8 cellular contexts compared by ENCODE assay signal in genomic region chr17:41678907-41679739, GRCh38. TPM values are rescaled to one million over a fixed set of nuclear protein-coding genes. Genes with fewer than 3 reads are reported as not detected.
DNase-seq lines count a peak whose midpoint lies in the region; ATAC-seq and TF ChIP-seq lines count a peak whose summit lies in the region.

No MANE protein-coding gene starts in this region.

- peaks cover 46% of the 10 kb centered on the region for H3K4me1 Mint-ChIP-seq in activated naive CD8-positive, alpha-beta T cell treated with anti-CD3 and anti-CD28 coated beads, Interleukin-2, amount 10 ng/mL, durations not matched to agents 7 days and 5 days

- peak overlapping the region; percentile 48 for H3K4me3 ChIP-seq in GM12864 (ENCODE audit: low read depth, low read length)

- POLR2A ChIA-PET in activated naive CD8-positive, alpha-beta T cell treated with anti-CD3 and anti-CD28 coated beads, Interleukin-2, amount 10 ng/mL, durations not matched to agents 7 days and 5 days (lab: Charles Lee) = interaction anchor here (0.6 to 8.1 kb wide), 7 partner anchors 9 to 1189 kb away, joined by 4 to 331 read pairs (median 7); partner anchors contain the start of gene EIF1

- peak; percentile 69 for ATAC-seq in HG02588 (IDR thresholded peaks at IDR 0.05; ENCODE audit: unreplicated experiment)
- peak; percentile 91 for ATAC-seq in activated naive CD8-positive, alpha-beta T cell treated with anti-CD3 and anti-CD28 coated beads, Interleukin-2, amount 10 ng/mL, durations not matched to agents 7 days and 5 days (ENCODE audit: low read depth)

- H3K27ac Mint-ChIP-seq in activated naive CD8-positive, alpha-beta T cell treated with anti-CD3 and anti-CD28 coated beads, Interleukin-2, amount 10 ng/mL, durations not matched to agents 7 days and 5 days = peak overlapping the region; percentile 92

- peak overlapping the region; percentile 91 for H3K4me3 Mint-ChIP-seq in activated naive CD8-positive, alpha-beta T cell treated with anti-CD3 and anti-CD28 coated beads, Interleukin-2, amount 10 ng/mL, durations not matched to agents 7 days and 5 days

- DNase-seq in GM12864 (ENCODE audit: low read depth) (peak; percentile 83), OCI-M2 (lab: John Stamatoyannopoulos, UW; ENCODE audit: unreplicated experiment) (peak; percentile 61), islet precursor cell (peak; percentile 58), dedifferentiated amniotic fluid mesenchymal stem cell (ENCODE audit: extremely low spot score) (no peak), NCI-H187 (lab: John Stamatoyannopoulos, UW) (no peak)
- DNase-seq in activated naive CD8-positive, alpha-beta T cell treated with anti-CD3 and anti-CD28 coated beads, Interleukin-2, amount 10 ng/mL, durations not matched to agents 7 days and 5 days = no peak
- peak; percentile 9 to 77 (median 44) for DNase-seq in stimulated activated naive CD4-positive, alpha-beta T cell (lab: John Stamatoyannopoulos, UW)

- no peaks in the 10 kb centered on the region for H3K27me3 Mint-ChIP-seq in activated naive CD8-positive, alpha-beta T cell treated with anti-CD3 and anti-CD28 coated beads, Interleukin-2, amount 10 ng/mL, durations not matched to agents 7 days and 5 days

- peaks cover 4% of the 10 kb centered on the region for H3K9me3 Mint-ChIP-seq in activated naive CD8-positive, alpha-beta T cell treated with anti-CD3 and anti-CD28 coated beads, Interleukin-2, amount 10 ng/mL, durations not matched to agents 7 days and 5 days

- H3K36me3 Mint-ChIP-seq in activated naive CD8-positive, alpha-beta T cell treated with anti-CD3 and anti-CD28 coated beads, Interleukin-2, amount 10 ng/mL, durations not matched to agents 7 days and 5 days = peaks cover 4% of the 10 kb centered on the region

- TF ChIP-seq CTCF in GM12864 (IDR thresholded peaks at IDR 0.05; ENCODE audit: low read depth, low read length, missing control alignments) = peak; percentile 39

RNA-seq across cellular contexts. Expression of gene EIF1, which starts 9.6 kb away (rescaled TPM):
- total RNA-seq in activated naive CD8-positive, alpha-beta T cell treated with anti-CD3 and anti-CD28 coated beads, Interleukin-2, amount 10 ng/mL, durations not matched to agents 7 days and 5 days = 100 to 1,000 TPM; 682 to 723 TPM

RNA-seq across cellular contexts. Expression of gene GAST, which starts 33.0 kb away (rescaled TPM):
- total RNA-seq in activated naive CD8-positive, alpha-beta T cell treated with anti-CD3 and anti-CD28 coated beads, Interleukin-2, amount 10 ng/mL, durations not matched to agents 7 days and 5 days = not detected

RNA-seq across cellular contexts. Expression of gene KRT17, which starts 54.7 kb away (rescaled TPM):
- total RNA-seq in activated naive CD8-positive, alpha-beta T cell treated with anti-CD3 and anti-CD28 coated beads, Interleukin-2, amount 10 ng/mL, durations not matched to agents 7 days and 5 days = not detected

RNA-seq across cellular contexts. Expression of gene HAP1, which starts 55.3 kb away (rescaled TPM):
- under 1 TPM in 1 of 2 experiments, not detected in 1; 0.14 TPM for total RNA-seq in activated naive CD8-positive, alpha-beta T cell treated with anti-CD3 and anti-CD28 coated beads, Interleukin-2, amount 10 ng/mL, durations not matched to agents 7 days and 5 days

Comparison
In these comparisons a context has a peak if more than half of its experiments do, and no peak if none do; other contexts are left out.
1. DNase-seq: peak in GM12864 (single experiment), OCI-M2 (single experiment), islet precursor cell (single experiment) and stimulated activated naive CD4-positive, alpha-beta T cell (6 of 6); none in activated naive CD8-positive, alpha-beta T cell treated with anti-CD3 and anti-CD28 coated beads, Interleukin-2, amount 10 ng/mL, durations not matched to agents 7 days and 5 days (single experiment), dedifferentiated amniotic fluid mesenchymal stem cell (single experiment) and NCI-H187 (0 of 2).